11 cellular contexts compared by ENCODE assay signal in the genomic region with DNA sequence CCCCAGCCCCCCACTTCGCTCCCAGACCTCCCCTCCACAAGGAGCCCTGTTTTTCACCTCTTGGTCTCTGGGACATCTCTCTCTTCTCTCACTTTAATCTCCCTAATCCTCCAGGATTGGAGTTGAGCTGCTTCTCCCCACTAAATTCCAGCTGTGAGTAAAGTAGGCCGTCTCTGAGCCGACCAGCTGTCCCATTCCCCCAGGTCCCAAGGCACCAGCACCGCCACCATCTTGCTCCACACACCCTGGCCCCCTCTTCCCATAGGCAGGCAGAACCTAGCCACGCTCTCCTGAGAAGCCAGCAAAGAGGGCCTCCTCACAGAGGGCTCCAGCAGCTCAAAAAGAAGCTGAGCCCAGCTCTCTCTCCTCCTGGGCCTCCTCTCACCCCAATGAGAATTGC. TPM values are rescaled to one million over a fixed set of nuclear protein-coding genes. Genes with fewer than 3 reads are reported as not detected.
A peak's percentile ranks its signal among the peaks of the same experiment; 100 is the strongest.
DNase-seq lines count a peak whose midpoint lies in the region; ATAC-seq, FAIRE-seq and TF ChIP-seq lines count a peak whose summit lies in the region.
"Had no signal": no experiment of that assay in that cellular context is flagged by ENCODE, and none has a peak within 500 bp of the region (broad histone marks: within the 10 kb centered on the region; RNA-seq: fewer than 3 reads in every experiment).

No MANE protein-coding gene starts in this region.

- no peak for TF ChIP-seq CTCF in CD8-positive, alpha-beta T cell (IDR thresholded peaks at IDR 0.05)
- TF ChIP-seq CTCF in OCI-LY3 (IDR thresholded peaks at IDR 0.05; ENCODE audit: low read depth, low read length), result no peak
- no peak for TF ChIP-seq CTCF in endothelial cell (IDR thresholded peaks at IDR 0.05; ENCODE audit: unreplicated experiment)
- no peak for TF ChIP-seq CTCF in osteocyte (IDR thresholded peaks at IDR 0.05)

- no peak overlapping the region for H3K27ac ChIP-seq in CD8-positive, alpha-beta T cell (ENCODE audit: low read depth, low read length)
- H3K27ac ChIP-seq in OCI-LY3 (ENCODE audit: low read length), result no peak overlapping the region

- no peak overlapping the region for H3K9ac ChIP-seq in OCI-LY3 (ENCODE audit: low read length)

- peak overlapping the region; percentile 91 for H3K4me3 Mint-ChIP-seq in CD8-positive, alpha-beta T cell
- H3K4me3 Mint-ChIP-seq in endothelial cell (ENCODE audit: unreplicated experiment), result peak overlapping the region; percentile 86
- peak overlapping the region; percentile 97 for H3K4me3 Mint-ChIP-seq in osteocyte (ENCODE audit: unreplicated experiment)

- no peak overlapping the region; the same call in 1 of the 2 replicates for H2AFZ ChIP-seq in OCI-LY3 (ENCODE audit: low read depth, low read length)

- H3K4me1 Mint-ChIP-seq in CD8-positive, alpha-beta T cell (ENCODE audit: low read depth), result peaks cover 68% of the 10 kb centered on the region
- H3K4me1 Mint-ChIP-seq in endothelial cell (ENCODE audit: unreplicated experiment) (peaks cover 54% of the 10 kb centered on the region), osteocyte (ENCODE audit: unreplicated experiment) (peaks cover 64% of the 10 kb centered on the region)

- H3K27me3 Mint-ChIP-seq in CD8-positive, alpha-beta T cell (ENCODE audit: low read depth), result no peaks in the 10 kb centered on the region
- H3K27me3 Mint-ChIP-seq in endothelial cell (ENCODE audit: unreplicated experiment) (peaks cover 44% of the 10 kb centered on the region), osteocyte (ENCODE audit: unreplicated experiment) (no peaks in the 10 kb centered on the region)

- peaks cover 17% of the 10 kb centered on the region for H3K36me3 Mint-ChIP-seq in CD8-positive, alpha-beta T cell
- H3K36me3 Mint-ChIP-seq in endothelial cell (ENCODE audit: low read depth, unreplicated experiment) (peaks cover 17% of the 10 kb centered on the region), osteocyte (ENCODE audit: unreplicated experiment) (peaks cover 5% of the 10 kb centered on the region)

- H3K36me3 ChIP-seq in CD8-positive, alpha-beta T cell (ENCODE audit: insufficient read depth, low read length), result peaks cover 6% of the 10 kb centered on the region
- peaks cover 4% of the 10 kb centered on the region for H3K36me3 ChIP-seq in OCI-LY3 (replicated peaks; ENCODE audit: low read depth, low read length)

- CTCF ChIA-PET in CD8-positive, alpha-beta T cell (lab: Charles Lee), result interaction anchor here (0.8 to 3.9 kb wide), 3 partner anchors 13 to 24 kb away, joined by 3 to 20 read pairs (median 4); a partner anchor contains a TSS

- no peak overlapping the region for H3K4me3 ChIP-seq in CD8-positive, alpha-beta T cell (ENCODE audit: low read depth, low read length)
- H3K4me3 ChIP-seq in OCI-LY3 (ENCODE audit: low read length), result no peak overlapping the region

- intact Hi-C loops in CD8-positive, alpha-beta T cell (cut with DNase I, micrococcal nuclease), result loop anchor here in 1 of 2 experiments (1.0 to 2.0 kb wide), 2 partner anchors 14 to 34 kb away; a partner anchor contains a TSS

- POLR2A ChIA-PET in CD8-positive, alpha-beta T cell (lab: Charles Lee), result interaction anchor here (1.0 to 3.5 kb wide), 4 partner anchors 14 to 111 kb away, joined by 5 to 26 read pairs (median 7); a partner anchor contains a TSS

- H3K4me2 ChIP-seq in OCI-LY3 (ENCODE audit: low read length), result peak overlapping the region; percentile 98; the same call in 1 of the 2 replicates

- 0 out of 2 replicates have a peak, but pooled peaks cover 4% of the 10 kb centered on the region for H3K79me2 ChIP-seq in OCI-LY3 (ENCODE audit: low read length)

- peak overlapping the region; percentile 94 for H3K27ac Mint-ChIP-seq in CD8-positive, alpha-beta T cell
- peak overlapping the region; percentile 74 for H3K27ac Mint-ChIP-seq in endothelial cell (ENCODE audit: unreplicated experiment)
- H3K27ac Mint-ChIP-seq in osteocyte (ENCODE audit: unreplicated experiment), result peak overlapping the region; percentile 99

- H3K27me3 ChIP-seq in CD8-positive, alpha-beta T cell (ENCODE audit: insufficient read depth, low read length), result no peaks in the 10 kb centered on the region
- H3K27me3 ChIP-seq in OCI-LY3 (ENCODE audit: low read depth, low read length), result no peaks in the 10 kb centered on the region

- no peaks in the 10 kb centered on the region for H3K9me3 Mint-ChIP-seq in CD8-positive, alpha-beta T cell
- H3K9me3 Mint-ChIP-seq in endothelial cell (ENCODE audit: unreplicated experiment) (no peaks in the 10 kb centered on the region), osteocyte (ENCODE audit: unreplicated experiment) (no peaks in the 10 kb centered on the region)

- no peaks in the 10 kb centered on the region for H4K20me1 ChIP-seq in OCI-LY3 (ENCODE audit: insufficient read depth, low read length)

- H3K4me1 ChIP-seq in CD8-positive, alpha-beta T cell (ENCODE audit: insufficient read depth, low read length), result peaks cover 60% of the 10 kb centered on the region
- H3K4me1 ChIP-seq in OCI-LY3 (ENCODE audit: low read length), result peaks cover 41% of the 10 kb centered on the region

- no peaks in the 10 kb centered on the region for H3K9me3 ChIP-seq in CD8-positive, alpha-beta T cell (ENCODE audit: low read length)
- no peaks in the 10 kb centered on the region for H3K9me3 ChIP-seq in OCI-LY3 (ENCODE audit: insufficient read depth, low read length)

- ATAC-seq in CD8-positive, alpha-beta T cell, result no peak
- ATAC-seq in HG03095 (IDR thresholded peaks at IDR 0.05; ENCODE audit: unreplicated experiment), result no peak

- DNase-seq in CD8-positive, alpha-beta T cell, result no peak
- DNase-seq in endothelial cell (ENCODE audit: low spot score) (no peak), osteocyte (ENCODE audit: extremely low spot score, unreplicated experiment) (no peak), NCI-H226 (no peak), GM19239 (ENCODE audit: insufficient read length, low spot score) (no peak), AG20443 (ENCODE audit: low spot score) (no peak)
- DNase-seq: activated CD4-positive, alpha-beta T cell treated with anti-CD3 and anti-CD28 coated beads for 4 hours; effector CD4-positive, alpha-beta T cell had no signal

- FAIRE-seq in GM19239 (lab: Jason Lieb, UNC), result no peak
- FAIRE-seq: islet of Langerhans had no signal

RNA-seq across cellular contexts. Expression of a gene that starts 0.9 kb away (rescaled TPM):
- 1 to 10 TPM; 5.8 to 8.1 TPM for total RNA-seq in CD8-positive, alpha-beta T cell
- total RNA-seq in endothelial cell (ENCODE audit: unreplicated experiment) (44.3 TPM), osteocyte (32.6 and 38.5 TPM in 2 replicates)

RNA-seq across cellular contexts. Expression of a gene that starts 1.0 kb away (rescaled TPM):
- 100 to 1,000 TPM; 264 to 275 TPM for total RNA-seq in CD8-positive, alpha-beta T cell
- total RNA-seq in endothelial cell (ENCODE audit: unreplicated experiment) (281 TPM), osteocyte (302 and 354 TPM in 2 replicates)

RNA-seq across cellular contexts. Expression of a gene that starts 15.5 kb away (rescaled TPM):
- total RNA-seq in CD8-positive, alpha-beta T cell, result 10 to 100 TPM; 46.9 to 49.3 TPM
- total RNA-seq in endothelial cell (ENCODE audit: unreplicated experiment) (58.2 TPM), osteocyte (87.7 and 99.7 TPM in 2 replicates)

RNA-seq across cellular contexts. Expression of a gene that starts 20.5 kb away (rescaled TPM):
- 1 to 10 TPM; 2.8 to 3.1 TPM for total RNA-seq in CD8-positive, alpha-beta T cell
- total RNA-seq in endothelial cell (ENCODE audit: unreplicated experiment) (80.9 TPM), osteocyte (51.6 and 54.7 TPM in 2 replicates)

RNA-seq across cellular contexts. Expression of a gene that starts 23.5 kb away (rescaled TPM):
- total RNA-seq in CD8-positive, alpha-beta T cell, result 100 to 1,000 TPM; 165 to 173 TPM
- total RNA-seq in endothelial cell (ENCODE audit: unreplicated experiment) (418 TPM), osteocyte (642 TPM in 2 replicates)
